Comparison of ENCODE assay signal across 8 cellular contexts in genomic region chr7:140479062-140479738, GRCh38. TPM values are rescaled to one million over a fixed set of nuclear protein-coding genes. Genes with fewer than 3 reads are reported as not detected.
A peak's percentile ranks its signal among the peaks of the same experiment; 100 is the strongest.
DNase-seq lines count a peak whose midpoint lies in the region; ATAC-seq and TF ChIP-seq lines count a peak whose summit lies in the region.

A gene with protein sequence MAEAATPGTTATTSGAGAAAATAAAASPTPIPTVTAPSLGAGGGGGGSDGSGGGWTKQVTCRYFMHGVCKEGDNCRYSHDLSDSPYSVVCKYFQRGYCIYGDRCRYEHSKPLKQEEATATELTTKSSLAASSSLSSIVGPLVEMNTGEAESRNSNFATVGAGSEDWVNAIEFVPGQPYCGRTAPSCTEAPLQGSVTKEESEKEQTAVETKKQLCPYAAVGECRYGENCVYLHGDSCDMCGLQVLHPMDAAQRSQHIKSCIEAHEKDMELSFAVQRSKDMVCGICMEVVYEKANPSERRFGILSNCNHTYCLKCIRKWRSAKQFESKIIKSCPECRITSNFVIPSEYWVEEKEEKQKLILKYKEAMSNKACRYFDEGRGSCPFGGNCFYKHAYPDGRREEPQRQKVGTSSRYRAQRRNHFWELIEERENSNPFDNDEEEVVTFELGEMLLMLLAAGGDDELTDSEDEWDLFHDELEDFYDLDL (minus strand): TSS chr7:140479505. CDS start chr7:140479344, 161 bp downstream.

- CTCF ChIA-PET in A673 (lab: Charles Lee), result no interaction called here

- POLR2A ChIA-PET in A673 (lab: Charles Lee; ENCODE audit: low non-redundant PET), result no interaction called here

- peak within 1 kb of the TSS; percentile 81 for H3K27ac ChIP-seq in A673 (ENCODE audit: low read depth, low read length, poor library complexity, severe bottlenecking)
- H3K27ac ChIP-seq in VCaP, result peak within 1 kb of the TSS; percentile 98
- peak within 1 kb of the TSS; percentile 94 to 98 for H3K27ac ChIP-seq in breast epithelium
- H3K27ac ChIP-seq in skin epidermis, result peak within 1 kb of the TSS; percentile 76 to 97 (median 88)

- TF ChIP-seq POLR2A in breast epithelium (IDR thresholded peaks at IDR 0.05), result peak; percentile 30

- H3K4me1 ChIP-seq in A673 (ENCODE audit: insufficient read depth, low read length, poor library complexity, severe bottlenecking), result peaks cover 4% of the 10 kb centered on the region
- no peaks in the 10 kb centered on the region for H3K4me1 ChIP-seq in breast epithelium

- H3K9me3 ChIP-seq in A673 (ENCODE audit: low read depth, low read length, poor library complexity, severe bottlenecking), result no peaks in the 10 kb centered on the region
- no peaks in the 10 kb centered on the region for H3K9me3 ChIP-seq in breast epithelium
- peaks cover 2% of the 10 kb centered on the region for H3K9me3 ChIP-seq in iPS-18c (ENCODE audit: control insufficient read depth, insufficient read depth, low read length)

- intact Hi-C loops in A673 (cut with micrococcal nuclease; ENCODE audit: unreplicated experiment), result loop anchor here (10.0 kb wide), 1 partner anchor 446 kb away; the partner anchor contains the start of gene BRAF
- intact Hi-C loops in breast epithelium (cut with DNase I; ENCODE audit: low total_unique reads), result no loop called here

- DNase-seq in A673 (ENCODE audit: low spot score), result peak; percentile 95
- DNase-seq in NCI-H2196 (lab: John Stamatoyannopoulos, UW; ENCODE audit: unreplicated experiment), result peak; percentile 99
- peak; percentile 93 to 95 for DNase-seq in breast epithelium (ENCODE audit: low spot score in 2 of 2)

- H3K4me3 ChIP-seq in A673 (ENCODE audit: low read depth, low read length, poor library complexity, severe bottlenecking), result peak within 1 kb of the TSS; percentile 99
- peak within 1 kb of the TSS; percentile 93 to 100 (median 99) for H3K4me3 ChIP-seq in breast epithelium
- H3K4me3 ChIP-seq in iPS-18c (ENCODE audit: insufficient read depth, low read depth, low read length), result peak within 1 kb of the TSS; percentile 97
- peak within 1 kb of the TSS; percentile 63 to 100 (median 99) for H3K4me3 ChIP-seq in skin epidermis

- H3K36me3 ChIP-seq in A673 (ENCODE audit: insufficient read depth, low read length, poor library complexity, severe bottlenecking) (no peaks in the 10 kb centered on the region), breast epithelium (no peaks in the 10 kb centered on the region)

- ATAC-seq in GM18868 (IDR thresholded peaks at IDR 0.05; ENCODE audit: unreplicated experiment) (peak; percentile 94), HG03108 (IDR thresholded peaks at IDR 0.05; ENCODE audit: unreplicated experiment) (peak; percentile 94)

- BruUV-seq in A673 (replicated peaks; lab: Mats Ljungman, UMichigan), result no TSS peak

- H3K27me3 ChIP-seq in A673 (replicated peaks; ENCODE audit: insufficient read depth, low read depth, low read length, poor library complexity) (no peaks in the 10 kb centered on the region), breast epithelium (no peaks in the 10 kb centered on the region)

- TF ChIP-seq CTCF in A673 (conservative IDR thresholded peaks at IDR 0.05; ENCODE audit: low read depth, low read length) (no peak), VCaP (conservative IDR thresholded peaks at IDR 0.05) (no peak), breast epithelium (IDR thresholded peaks at IDR 0.05) (peak in 1 of 3 donors; percentile 19)

RNA-seq across cellular contexts. Expression of the gene that starts here (rescaled TPM):
- 51.1 and 57.6 TPM in 2 replicates for total RNA-seq in A673 (2021)
- 10 to 100 TPM; 58.7 to 96.2 (median 85.0) TPM for total RNA-seq in breast epithelium

Comparison
In these comparisons a context has a peak if more than half of its experiments do, and no peak if none do; other contexts are left out.
1. Peak in every context shown above with its lines: DNase-seq, ATAC-seq, H3K4me3 ChIP-seq and H3K27ac ChIP-seq.